ENCODE assay signal across 1 cellular context in the genomic region with DNA sequence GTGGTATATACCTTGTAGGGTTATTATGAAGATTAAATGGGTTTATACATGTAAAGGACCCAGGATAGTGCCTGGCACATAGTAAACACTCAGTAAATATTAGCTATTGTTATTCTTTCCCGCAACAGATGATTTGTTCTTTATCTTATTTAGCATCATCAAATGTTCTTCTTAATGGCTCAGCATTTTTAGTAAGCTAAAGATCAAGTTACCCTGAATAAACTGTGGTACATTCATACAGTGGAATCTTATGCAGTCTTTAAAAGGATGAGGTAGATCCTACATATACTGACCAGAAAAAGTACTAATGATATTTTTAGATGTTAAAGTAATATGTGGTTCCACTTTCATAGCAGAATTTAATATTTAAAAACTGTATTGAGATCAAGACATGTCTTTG.
TF ChIP-seq lines count a peak whose summit lies in the region.

No MANE protein-coding gene starts in this region.

TF ChIP-seq in K562, 482 proteins besides CTCF, POLR2A, EP300 and RAD21 (continued from another document):
- no peak for TF ChIP-seq HDAC3 (IDR thresholded peaks at IDR 0.05; ENCODE audit: borderline replicate concordance, partially characterized antibody)
- TF ChIP-seq CBX2 (IDR thresholded peaks at IDR 0.05; ENCODE audit: insufficient read depth, low read length, poor library complexity, severe bottlenecking): no peak
- TF ChIP-seq, protein P1, sequence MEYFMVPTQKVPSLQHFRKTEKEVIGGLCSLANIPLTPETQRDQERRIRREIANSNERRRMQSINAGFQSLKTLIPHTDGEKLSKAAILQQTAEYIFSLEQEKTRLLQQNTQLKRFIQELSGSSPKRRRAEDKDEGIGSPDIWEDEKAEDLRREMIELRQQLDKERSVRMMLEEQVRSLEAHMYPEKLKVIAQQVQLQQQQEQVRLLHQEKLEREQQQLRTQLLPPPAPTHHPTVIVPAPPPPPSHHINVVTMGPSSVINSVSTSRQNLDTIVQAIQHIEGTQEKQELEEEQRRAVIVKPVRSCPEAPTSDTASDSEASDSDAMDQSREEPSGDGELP (CRISPR knock-in tag; IDR thresholded peaks at IDR 0.05; ENCODE audit: borderline replicate concordance): no peak
- TF ChIP-seq SETDB1 (IDR thresholded peaks at IDR 0.05; ENCODE audit: low read length): no peak
- no peak for TF ChIP-seq TEAD2 (tag; IDR thresholded peaks at IDR 0.05)
- 0 out of 4 replicates have a peak, but pooled peaks of 1 of the 2 experiments have one; percentile 13 for TF ChIP-seq MNT (conservative IDR thresholded peaks at IDR 0.05)
- TF ChIP-seq LEF1 (IDR thresholded peaks at IDR 0.05): no peak
- TF ChIP-seq, protein P2, sequence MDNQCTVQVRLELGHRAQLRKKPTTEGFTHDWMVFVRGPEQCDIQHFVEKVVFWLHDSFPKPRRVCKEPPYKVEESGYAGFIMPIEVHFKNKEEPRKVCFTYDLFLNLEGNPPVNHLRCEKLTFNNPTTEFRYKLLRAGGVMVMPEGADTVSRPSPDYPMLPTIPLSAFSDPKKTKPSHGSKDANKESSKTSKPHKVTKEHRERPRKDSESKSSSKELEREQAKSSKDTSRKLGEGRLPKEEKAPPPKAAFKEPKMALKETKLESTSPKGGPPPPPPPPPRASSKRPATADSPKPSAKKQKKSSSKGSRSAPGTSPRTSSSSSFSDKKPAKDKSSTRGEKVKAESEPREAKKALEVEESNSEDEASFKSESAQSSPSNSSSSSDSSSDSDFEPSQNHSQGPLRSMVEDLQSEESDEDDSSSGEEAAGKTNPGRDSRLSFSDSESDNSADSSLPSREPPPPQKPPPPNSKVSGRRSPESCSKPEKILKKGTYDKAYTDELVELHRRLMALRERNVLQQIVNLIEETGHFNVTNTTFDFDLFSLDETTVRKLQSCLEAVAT (IDR thresholded peaks at IDR 0.05): no peak
- no peak for TF ChIP-seq RBM15 (IDR thresholded peaks at IDR 0.05; ENCODE audit: insufficient read depth, low read length)
- no peak for TF ChIP-seq ATF7 (IDR thresholded peaks at IDR 0.05)
- TF ChIP-seq NCOR1 (IDR thresholded peaks at IDR 0.05): 0 out of 2 replicates have a peak, but pooled peaks have one; percentile 4
- TF ChIP-seq ZNF592 (IDR thresholded peaks at IDR 0.05): no peak
- no peak for TF ChIP-seq RBM39 (optimal IDR thresholded peaks at IDR 0.05; ENCODE audit: low read depth, low read length)
- no peak for TF ChIP-seq SRSF1 (IDR thresholded peaks at IDR 0.05; ENCODE audit: low read depth, low read length)
- no peak for TF ChIP-seq TARDBP (IDR thresholded peaks at IDR 0.05)
- no peak for TF ChIP-seq PHF20 (IDR thresholded peaks at IDR 0.05; ENCODE audit: partially characterized antibody)
- TF ChIP-seq MAFF (IDR thresholded peaks at IDR 0.05; ENCODE audit: low read length): no peak
- TF ChIP-seq ZNF316 (IDR thresholded peaks at IDR 0.05): peak; percentile 70
- TF ChIP-seq EP400 (IDR thresholded peaks at IDR 0.05): no peak
- TF ChIP-seq, protein P3, sequence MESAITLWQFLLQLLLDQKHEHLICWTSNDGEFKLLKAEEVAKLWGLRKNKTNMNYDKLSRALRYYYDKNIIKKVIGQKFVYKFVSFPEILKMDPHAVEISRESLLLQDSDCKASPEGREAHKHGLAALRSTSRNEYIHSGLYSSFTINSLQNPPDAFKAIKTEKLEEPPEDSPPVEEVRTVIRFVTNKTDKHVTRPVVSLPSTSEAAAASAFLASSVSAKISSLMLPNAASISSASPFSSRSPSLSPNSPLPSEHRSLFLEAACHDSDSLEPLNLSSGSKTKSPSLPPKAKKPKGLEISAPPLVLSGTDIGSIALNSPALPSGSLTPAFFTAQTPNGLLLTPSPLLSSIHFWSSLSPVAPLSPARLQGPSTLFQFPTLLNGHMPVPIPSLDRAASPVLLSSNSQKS (CRISPR knock-in tag; IDR thresholded peaks at IDR 0.05): no peak
- TF ChIP-seq, protein P4, sequence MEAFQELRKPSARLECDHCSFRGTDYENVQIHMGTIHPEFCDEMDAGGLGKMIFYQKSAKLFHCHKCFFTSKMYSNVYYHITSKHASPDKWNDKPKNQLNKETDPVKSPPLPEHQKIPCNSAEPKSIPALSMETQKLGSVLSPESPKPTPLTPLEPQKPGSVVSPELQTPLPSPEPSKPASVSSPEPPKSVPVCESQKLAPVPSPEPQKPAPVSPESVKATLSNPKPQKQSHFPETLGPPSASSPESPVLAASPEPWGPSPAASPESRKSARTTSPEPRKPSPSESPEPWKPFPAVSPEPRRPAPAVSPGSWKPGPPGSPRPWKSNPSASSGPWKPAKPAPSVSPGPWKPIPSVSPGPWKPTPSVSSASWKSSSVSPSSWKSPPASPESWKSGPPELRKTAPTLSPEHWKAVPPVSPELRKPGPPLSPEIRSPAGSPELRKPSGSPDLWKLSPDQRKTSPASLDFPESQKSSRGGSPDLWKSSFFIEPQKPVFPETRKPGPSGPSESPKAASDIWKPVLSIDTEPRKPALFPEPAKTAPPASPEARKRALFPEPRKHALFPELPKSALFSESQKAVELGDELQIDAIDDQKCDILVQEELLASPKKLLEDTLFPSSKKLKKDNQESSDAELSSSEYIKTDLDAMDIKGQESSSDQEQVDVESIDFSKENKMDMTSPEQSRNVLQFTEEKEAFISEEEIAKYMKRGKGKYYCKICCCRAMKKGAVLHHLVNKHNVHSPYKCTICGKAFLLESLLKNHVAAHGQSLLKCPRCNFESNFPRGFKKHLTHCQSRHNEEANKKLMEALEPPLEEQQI (IDR thresholded peaks at IDR 0.05): peak; percentile 15; the same call in 1 of the 2 replicates
- no peak for TF ChIP-seq KLF16 (IDR thresholded peaks at IDR 0.05)
- TF ChIP-seq, protein P5, sequence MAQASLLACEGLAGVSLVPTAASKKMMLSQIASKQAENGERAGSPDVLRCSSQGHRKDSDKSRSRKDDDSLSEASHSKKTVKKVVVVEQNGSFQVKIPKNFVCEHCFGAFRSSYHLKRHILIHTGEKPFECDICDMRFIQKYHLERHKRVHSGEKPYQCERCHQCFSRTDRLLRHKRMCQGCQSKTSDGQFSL (CRISPR knock-in tag; IDR thresholded peaks at IDR 0.05): no peak
- TF ChIP-seq, protein P5 (tag; IDR thresholded peaks at IDR 0.05): no peak
- no peak for TF ChIP-seq JUND (IDR thresholded peaks at IDR 0.05; ENCODE audit: borderline replicate concordance, low read depth, low read length)
- no peak for TF ChIP-seq JUND (tag; IDR thresholded peaks at IDR 0.05; ENCODE audit: borderline replicate concordance, low read depth, low read length)
- peak; percentile 61 for TF ChIP-seq C11orf30 (IDR thresholded peaks at IDR 0.05; ENCODE audit: low read depth)
- TF ChIP-seq ZC3H8 (IDR thresholded peaks at IDR 0.05): no peak
- no peak for TF ChIP-seq XRCC5 (IDR thresholded peaks at IDR 0.05; ENCODE audit: low read depth, low read length)
- TF ChIP-seq POLR2AphosphoS5 (IDR thresholded peaks at IDR 0.05; ENCODE audit: control insufficient read depth, insufficient read depth, low read depth, low read length): no peak
- no peak for TF ChIP-seq NUFIP1 (IDR thresholded peaks at IDR 0.05; ENCODE audit: partially characterized antibody)
- TF ChIP-seq, protein P6, sequence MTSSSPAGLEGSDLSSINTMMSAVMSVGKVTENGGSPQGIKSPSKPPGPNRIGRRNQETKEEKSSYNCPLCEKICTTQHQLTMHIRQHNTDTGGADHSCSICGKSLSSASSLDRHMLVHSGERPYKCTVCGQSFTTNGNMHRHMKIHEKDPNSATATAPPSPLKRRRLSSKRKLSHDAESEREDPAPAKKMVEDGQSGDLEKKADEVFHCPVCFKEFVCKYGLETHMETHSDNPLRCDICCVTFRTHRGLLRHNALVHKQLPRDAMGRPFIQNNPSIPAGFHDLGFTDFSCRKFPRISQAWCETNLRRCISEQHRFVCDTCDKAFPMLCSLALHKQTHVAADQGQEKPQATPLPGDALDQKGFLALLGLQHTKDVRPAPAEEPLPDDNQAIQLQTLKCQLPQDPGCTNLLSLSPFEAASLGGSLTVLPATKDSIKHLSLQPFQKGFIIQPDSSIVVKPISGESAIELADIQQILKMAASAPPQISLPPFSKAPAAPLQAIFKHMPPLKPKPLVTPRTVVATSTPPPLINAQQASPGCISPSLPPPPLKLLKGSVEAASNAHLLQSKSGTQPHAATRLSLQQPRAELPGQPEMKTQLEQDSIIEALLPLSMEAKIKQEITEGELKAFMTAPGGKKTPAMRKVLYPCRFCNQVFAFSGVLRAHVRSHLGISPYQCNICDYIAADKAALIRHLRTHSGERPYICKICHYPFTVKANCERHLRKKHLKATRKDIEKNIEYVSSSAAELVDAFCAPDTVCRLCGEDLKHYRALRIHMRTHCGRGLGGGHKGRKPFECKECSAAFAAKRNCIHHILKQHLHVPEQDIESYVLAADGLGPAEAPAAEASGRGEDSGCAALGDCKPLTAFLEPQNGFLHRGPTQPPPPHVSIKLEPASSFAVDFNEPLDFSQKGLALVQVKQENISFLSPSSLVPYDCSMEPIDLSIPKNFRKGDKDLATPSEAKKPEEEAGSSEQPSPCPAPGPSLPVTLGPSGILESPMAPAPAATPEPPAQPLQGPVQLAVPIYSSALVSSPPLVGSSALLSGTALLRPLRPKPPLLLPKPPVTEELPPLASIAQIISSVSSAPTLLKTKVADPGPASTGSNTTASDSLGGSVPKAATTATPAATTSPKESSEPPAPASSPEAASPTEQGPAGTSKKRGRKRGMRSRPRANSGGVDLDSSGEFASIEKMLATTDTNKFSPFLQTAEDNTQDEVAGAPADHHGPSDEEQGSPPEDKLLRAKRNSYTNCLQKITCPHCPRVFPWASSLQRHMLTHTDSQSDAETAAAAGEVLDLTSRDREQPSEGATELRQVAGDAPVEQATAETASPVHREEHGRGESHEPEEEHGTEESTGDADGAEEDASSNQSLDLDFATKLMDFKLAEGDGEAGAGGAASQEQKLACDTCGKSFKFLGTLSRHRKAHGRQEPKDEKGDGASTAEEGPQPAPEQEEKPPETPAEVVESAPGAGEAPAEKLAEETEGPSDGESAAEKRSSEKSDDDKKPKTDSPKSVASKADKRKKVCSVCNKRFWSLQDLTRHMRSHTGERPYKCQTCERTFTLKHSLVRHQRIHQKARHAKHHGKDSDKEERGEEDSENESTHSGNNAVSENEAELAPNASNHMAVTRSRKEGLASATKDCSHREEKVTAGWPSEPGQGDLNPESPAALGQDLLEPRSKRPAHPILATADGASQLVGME (CRISPR knock-in tag; IDR thresholded peaks at IDR 0.05): no peak
- no peak for TF ChIP-seq CCAR2 (IDR thresholded peaks at IDR 0.05; ENCODE audit: low read depth, low read length)
